Comparison of ENCODE assay signal across 2 cellular contexts in the genomic region with DNA sequence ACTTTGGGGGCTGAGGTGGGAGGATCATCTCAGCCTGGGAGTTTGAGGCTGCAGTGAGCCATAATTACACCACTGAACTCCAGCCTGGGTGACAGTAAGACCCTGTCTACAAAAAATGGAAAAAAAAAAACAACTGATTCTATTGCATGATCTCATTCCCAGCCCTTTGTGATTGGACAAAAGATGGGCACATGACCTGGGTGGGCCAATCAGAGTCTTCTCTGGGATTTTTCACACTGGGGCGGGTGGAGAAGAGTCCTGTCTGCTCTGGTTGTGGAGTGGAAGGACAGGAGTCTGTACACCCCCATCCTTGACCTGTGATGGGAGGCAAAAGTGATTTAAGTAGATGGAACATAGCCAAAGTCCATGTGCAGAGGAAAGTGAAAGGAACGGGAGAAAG.
TF ChIP-seq lines count a peak whose summit lies in the region.

No MANE protein-coding gene starts in this region.

TF ChIP-seq in IMR-90, 13 proteins besides CTCF, POLR2A, EP300 and RAD21:
- TF ChIP-seq NFE2L2 (IDR thresholded peaks at IDR 0.05; ENCODE audit: low read depth, low read length): no peak
- TF ChIP-seq, protein P1, sequence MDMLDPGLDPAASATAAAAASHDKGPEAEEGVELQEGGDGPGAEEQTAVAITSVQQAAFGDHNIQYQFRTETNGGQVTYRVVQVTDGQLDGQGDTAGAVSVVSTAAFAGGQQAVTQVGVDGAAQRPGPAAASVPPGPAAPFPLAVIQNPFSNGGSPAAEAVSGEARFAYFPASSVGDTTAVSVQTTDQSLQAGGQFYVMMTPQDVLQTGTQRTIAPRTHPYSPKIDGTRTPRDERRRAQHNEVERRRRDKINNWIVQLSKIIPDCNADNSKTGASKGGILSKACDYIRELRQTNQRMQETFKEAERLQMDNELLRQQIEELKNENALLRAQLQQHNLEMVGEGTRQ (IDR thresholded peaks at IDR 0.05; ENCODE audit: low read depth, low read length): peak; percentile 54; the same call in 1 of the 2 replicates

TF ChIP-seq in K562, 482 proteins besides CTCF, POLR2A, EP300 and RAD21:
- TF ChIP-seq, protein P1 (CRISPR knock-in tag; IDR thresholded peaks at IDR 0.05): peak; percentile 70
- TF ChIP-seq FOXA1 (IDR thresholded peaks at IDR 0.05; ENCODE audit: borderline replicate concordance) (no peak), NR4A1 (CRISPR knock-in tag; IDR thresholded peaks at IDR 0.05) (no peak), NR4A1 (tag; IDR thresholded peaks at IDR 0.05) (no peak), ZSCAN32 (CRISPR knock-in tag; IDR thresholded peaks at IDR 0.05) (no peak), DDX20 (tag; IDR thresholded peaks at IDR 0.05; ENCODE audit: low read depth) (no peak), RAD51 (IDR thresholded peaks at IDR 0.05; ENCODE audit: borderline replicate concordance, low read depth) (peak; percentile 48; the same call in 1 of the 2 replicates), RBM14 (IDR thresholded peaks at IDR 0.05; ENCODE audit: borderline replicate concordance, insufficient read depth, low read depth, low read length) (no peak), NR2F6 (CRISPR knock-in tag; IDR thresholded peaks at IDR 0.05) (no peak), ZNF175 (CRISPR knock-in tag; IDR thresholded peaks at IDR 0.05; ENCODE audit: low read depth) (no peak), SNIP1 (IDR thresholded peaks at IDR 0.05; ENCODE audit: low read depth) (no peak), ARID2 (IDR thresholded peaks at IDR 0.05) (no peak), LCOR (CRISPR knock-in tag; IDR thresholded peaks at IDR 0.05) (no peak), ZFP30 (CRISPR knock-in tag; IDR thresholded peaks at IDR 0.05; ENCODE audit: borderline replicate concordance) (no peak), MIER1 (IDR thresholded peaks at IDR 0.05; ENCODE audit: low read depth) (no peak), BRD4 (IDR thresholded peaks at IDR 0.05) (no peak), HMG20A (CRISPR knock-in tag; conservative IDR thresholded peaks at IDR 0.05) (no peak), SREBF1 (IDR thresholded peaks at IDR 0.05; ENCODE audit: borderline replicate concordance, low read depth, low read length) (no peak), ESRRB (CRISPR knock-in tag; IDR thresholded peaks at IDR 0.05; ENCODE audit: borderline replicate concordance) (no peak), JUN (IDR thresholded peaks at IDR 0.05; ENCODE audit: borderline replicate concordance, low read depth, low read length) (no peak), JUN (CRISPR knock-in tag; IDR thresholded peaks at IDR 0.05; ENCODE audit: borderline replicate concordance) (no peak), NFYB (IDR thresholded peaks at IDR 0.05; ENCODE audit: extremely low read depth, insufficient read length) (peak; percentile 62)
- TF ChIP-seq, protein P2, sequence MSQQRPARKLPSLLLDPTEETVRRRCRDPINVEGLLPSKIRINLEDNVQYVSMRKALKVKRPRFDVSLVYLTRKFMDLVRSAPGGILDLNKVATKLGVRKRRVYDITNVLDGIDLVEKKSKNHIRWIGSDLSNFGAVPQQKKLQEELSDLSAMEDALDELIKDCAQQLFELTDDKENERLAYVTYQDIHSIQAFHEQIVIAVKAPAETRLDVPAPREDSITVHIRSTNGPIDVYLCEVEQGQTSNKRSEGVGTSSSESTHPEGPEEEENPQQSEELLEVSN (IDR thresholded peaks at IDR 0.05; ENCODE audit: borderline replicate concordance in 1 of 2, extremely low read depth in 1 of 2, insufficient read depth in 1 of 2, insufficient read length in 1 of 2, low read depth in 1 of 2, low read length in 1 of 2, poor library complexity in 1 of 2, severe bottlenecking in 1 of 2): no peak
- TF ChIP-seq, protein P3, sequence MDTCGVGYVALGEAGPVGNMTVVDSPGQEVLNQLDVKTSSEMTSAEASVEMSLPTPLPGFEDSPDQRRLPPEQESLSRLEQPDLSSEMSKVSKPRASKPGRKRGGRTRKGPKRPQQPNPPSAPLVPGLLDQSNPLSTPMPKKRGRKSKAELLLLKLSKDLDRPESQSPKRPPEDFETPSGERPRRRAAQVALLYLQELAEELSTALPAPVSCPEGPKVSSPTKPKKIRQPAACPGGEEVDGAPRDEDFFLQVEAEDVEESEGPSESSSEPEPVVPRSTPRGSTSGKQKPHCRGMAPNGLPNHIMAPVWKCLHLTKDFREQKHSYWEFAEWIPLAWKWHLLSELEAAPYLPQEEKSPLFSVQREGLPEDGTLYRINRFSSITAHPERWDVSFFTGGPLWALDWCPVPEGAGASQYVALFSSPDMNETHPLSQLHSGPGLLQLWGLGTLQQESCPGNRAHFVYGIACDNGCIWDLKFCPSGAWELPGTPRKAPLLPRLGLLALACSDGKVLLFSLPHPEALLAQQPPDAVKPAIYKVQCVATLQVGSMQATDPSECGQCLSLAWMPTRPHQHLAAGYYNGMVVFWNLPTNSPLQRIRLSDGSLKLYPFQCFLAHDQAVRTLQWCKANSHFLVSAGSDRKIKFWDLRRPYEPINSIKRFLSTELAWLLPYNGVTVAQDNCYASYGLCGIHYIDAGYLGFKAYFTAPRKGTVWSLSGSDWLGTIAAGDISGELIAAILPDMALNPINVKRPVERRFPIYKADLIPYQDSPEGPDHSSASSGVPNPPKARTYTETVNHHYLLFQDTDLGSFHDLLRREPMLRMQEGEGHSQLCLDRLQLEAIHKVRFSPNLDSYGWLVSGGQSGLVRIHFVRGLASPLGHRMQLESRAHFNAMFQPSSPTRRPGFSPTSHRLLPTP (IDR thresholded peaks at IDR 0.05; ENCODE audit: borderline replicate concordance, extremely low read depth, insufficient read length): no peak
- TF ChIP-seq, protein P4, sequence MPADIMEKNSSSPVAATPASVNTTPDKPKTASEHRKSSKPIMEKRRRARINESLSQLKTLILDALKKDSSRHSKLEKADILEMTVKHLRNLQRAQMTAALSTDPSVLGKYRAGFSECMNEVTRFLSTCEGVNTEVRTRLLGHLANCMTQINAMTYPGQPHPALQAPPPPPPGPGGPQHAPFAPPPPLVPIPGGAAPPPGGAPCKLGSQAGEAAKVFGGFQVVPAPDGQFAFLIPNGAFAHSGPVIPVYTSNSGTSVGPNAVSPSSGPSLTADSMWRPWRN (IDR thresholded peaks at IDR 0.05; ENCODE audit: low read depth): no peak
- TF ChIP-seq, protein P5, sequence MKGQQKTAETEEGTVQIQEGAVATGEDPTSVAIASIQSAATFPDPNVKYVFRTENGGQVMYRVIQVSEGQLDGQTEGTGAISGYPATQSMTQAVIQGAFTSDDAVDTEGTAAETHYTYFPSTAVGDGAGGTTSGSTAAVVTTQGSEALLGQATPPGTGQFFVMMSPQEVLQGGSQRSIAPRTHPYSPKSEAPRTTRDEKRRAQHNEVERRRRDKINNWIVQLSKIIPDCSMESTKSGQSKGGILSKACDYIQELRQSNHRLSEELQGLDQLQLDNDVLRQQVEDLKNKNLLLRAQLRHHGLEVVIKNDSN (CRISPR knock-in tag; IDR thresholded peaks at IDR 0.05): peak; percentile 61
